ENCODE assay signal across 1 cellular context in the genomic region with DNA sequence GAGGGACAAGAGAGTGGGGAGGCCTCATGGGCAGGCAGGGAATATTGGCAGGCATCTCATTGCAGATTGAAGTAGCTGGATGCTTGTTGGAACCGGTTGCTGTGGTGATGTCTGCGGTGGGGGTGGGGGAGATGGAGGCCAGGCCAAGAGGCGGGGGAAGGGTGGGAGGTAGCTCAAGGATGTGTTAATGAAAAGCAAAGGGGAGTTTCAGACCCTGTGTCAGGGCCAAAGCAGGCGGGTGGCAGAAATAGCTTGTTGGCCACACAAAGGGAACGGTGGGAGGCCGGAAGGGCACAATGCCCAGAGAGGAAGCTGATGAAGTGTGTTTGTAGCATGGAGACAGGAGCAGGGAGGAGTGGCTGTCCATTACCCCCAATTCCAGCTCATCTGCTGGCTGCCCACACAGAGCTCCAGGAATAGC.
TF ChIP-seq lines count a peak whose summit lies in the region.

No MANE protein-coding gene starts in this region.

TF ChIP-seq in H1, 55 proteins besides CTCF, POLR2A, EP300 and RAD21:
- TF ChIP-seq EGR1 (IDR thresholded peaks at IDR 0.05; ENCODE audit: borderline replicate concordance, low read depth, low read length) (no peak), FOSL1 (IDR thresholded peaks at IDR 0.05; ENCODE audit: insufficient read depth, low read depth, low read length) (no peak), SP1 (IDR thresholded peaks at IDR 0.05; ENCODE audit: low read depth, low read length) (0 out of 2 replicates have a peak, but pooled peaks have one; percentile 23)
TF ChIP-seq in H1: peak in this region for 1.
